1 cellular context compared by ENCODE assay signal in genomic region chr14:93963692-93964091, GRCh38.
TF ChIP-seq lines count a peak whose summit lies in the region.

No MANE protein-coding gene starts in this region.

TF ChIP-seq in GM12878, 131 proteins besides CTCF, POLR2A, EP300 and RAD21:
- TF ChIP-seq, protein P1, sequence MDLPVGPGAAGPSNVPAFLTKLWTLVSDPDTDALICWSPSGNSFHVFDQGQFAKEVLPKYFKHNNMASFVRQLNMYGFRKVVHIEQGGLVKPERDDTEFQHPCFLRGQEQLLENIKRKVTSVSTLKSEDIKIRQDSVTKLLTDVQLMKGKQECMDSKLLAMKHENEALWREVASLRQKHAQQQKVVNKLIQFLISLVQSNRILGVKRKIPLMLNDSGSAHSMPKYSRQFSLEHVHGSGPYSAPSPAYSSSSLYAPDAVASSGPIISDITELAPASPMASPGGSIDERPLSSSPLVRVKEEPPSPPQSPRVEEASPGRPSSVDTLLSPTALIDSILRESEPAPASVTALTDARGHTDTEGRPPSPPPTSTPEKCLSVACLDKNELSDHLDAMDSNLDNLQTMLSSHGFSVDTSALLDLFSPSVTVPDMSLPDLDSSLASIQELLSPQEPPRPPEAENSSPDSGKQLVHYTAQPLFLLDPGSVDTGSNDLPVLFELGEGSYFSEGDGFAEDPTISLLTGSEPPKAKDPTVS (IDR thresholded peaks at IDR 0.05; ENCODE audit: low read depth, low read length) = no peak
- TF ChIP-seq BMI1 (IDR thresholded peaks at IDR 0.05; ENCODE audit: borderline replicate concordance) (no peak), RB1 (IDR thresholded peaks at IDR 0.05; ENCODE audit: borderline replicate concordance) (no peak), CREM (IDR thresholded peaks at IDR 0.05; ENCODE audit: low read depth) (no peak), SREBF1 (IDR thresholded peaks at IDR 0.05; ENCODE audit: low read length) (no peak), JUNB (IDR thresholded peaks at IDR 0.05) (no peak), NFXL1 (IDR thresholded peaks at IDR 0.05; ENCODE audit: borderline replicate concordance) (no peak), JUND (IDR thresholded peaks at IDR 0.05; ENCODE audit: low read depth, low read length) (no peak), TCF12 (IDR thresholded peaks at IDR 0.05; ENCODE audit: low read depth, low read length) (no peak), NR2F1 (conservative IDR thresholded peaks at IDR 0.05) (no peak), GABPA (IDR thresholded peaks at IDR 0.05; ENCODE audit: low read depth) (no peak), SMAD5 (IDR thresholded peaks at IDR 0.05; ENCODE audit: low read depth) (no peak), YY1 (IDR thresholded peaks at IDR 0.05; ENCODE audit: low read depth, low read length) (no peak), RBBP5 (conservative IDR thresholded peaks at IDR 0.05) (no peak), NFYA (IDR thresholded peaks at IDR 0.05; ENCODE audit: borderline replicate concordance, low read depth, low read length) (no peak), NR2C1 (IDR thresholded peaks at IDR 0.05) (no peak), BCL11A (IDR thresholded peaks at IDR 0.05; ENCODE audit: low read depth, low read length) (no peak), ZNF207 (IDR thresholded peaks at IDR 0.05; ENCODE audit: borderline replicate concordance) (no peak), SP1 (IDR thresholded peaks at IDR 0.05; ENCODE audit: low read depth, low read length) (no peak)
- TF ChIP-seq, protein P2, sequence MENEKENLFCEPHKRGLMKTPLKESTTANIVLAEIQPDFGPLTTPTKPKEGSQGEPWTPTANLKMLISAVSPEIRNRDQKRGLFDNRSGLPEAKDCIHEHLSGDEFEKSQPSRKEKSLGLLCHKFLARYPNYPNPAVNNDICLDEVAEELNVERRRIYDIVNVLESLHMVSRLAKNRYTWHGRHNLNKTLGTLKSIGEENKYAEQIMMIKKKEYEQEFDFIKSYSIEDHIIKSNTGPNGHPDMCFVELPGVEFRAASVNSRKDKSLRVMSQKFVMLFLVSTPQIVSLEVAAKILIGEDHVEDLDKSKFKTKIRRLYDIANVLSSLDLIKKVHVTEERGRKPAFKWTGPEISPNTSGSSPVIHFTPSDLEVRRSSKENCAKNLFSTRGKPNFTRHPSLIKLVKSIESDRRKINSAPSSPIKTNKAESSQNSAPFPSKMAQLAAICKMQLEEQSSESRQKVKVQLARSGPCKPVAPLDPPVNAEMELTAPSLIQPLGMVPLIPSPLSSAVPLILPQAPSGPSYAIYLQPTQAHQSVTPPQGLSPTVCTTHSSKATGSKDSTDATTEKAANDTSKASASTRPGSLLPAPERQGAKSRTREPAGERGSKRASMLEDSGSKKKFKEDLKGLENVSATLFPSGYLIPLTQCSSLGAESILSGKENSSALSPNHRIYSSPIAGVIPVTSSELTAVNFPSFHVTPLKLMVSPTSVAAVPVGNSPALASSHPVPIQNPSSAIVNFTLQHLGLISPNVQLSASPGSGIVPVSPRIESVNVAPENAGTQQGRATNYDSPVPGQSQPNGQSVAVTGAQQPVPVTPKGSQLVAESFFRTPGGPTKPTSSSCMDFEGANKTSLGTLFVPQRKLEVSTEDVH (IDR thresholded peaks at IDR 0.05; ENCODE audit: low read depth, partially characterized antibody) = no peak
TF ChIP-seq in GM12878: peak in this region for 0.
